ENCODE assay signal across 23 cellular contexts in the genomic region with DNA sequence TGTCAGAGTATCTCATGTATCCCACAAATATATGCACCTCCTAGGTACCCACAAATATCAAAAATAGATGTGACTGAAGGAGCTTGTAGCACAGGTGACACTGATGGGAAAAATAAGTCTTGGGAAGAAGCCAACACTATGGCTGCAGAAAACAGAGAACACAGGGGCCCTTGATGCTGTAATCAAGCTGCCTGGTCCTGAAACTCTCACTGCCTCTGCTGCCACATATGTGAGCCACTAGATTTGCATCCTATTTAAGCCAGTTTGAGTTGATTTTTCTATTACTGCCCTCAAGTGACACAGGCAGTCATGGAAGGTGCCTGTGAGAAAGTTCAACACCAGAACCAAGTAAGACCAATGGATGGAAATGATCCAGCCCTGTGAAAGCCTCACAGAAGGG.
"Had no signal": no experiment of that assay in that cellular context is flagged by ENCODE, and none has a peak within 500 bp of the region (broad histone marks: within the 10 kb centered on the region; RNA-seq: fewer than 3 reads in every experiment).

No MANE protein-coding gene starts in this region.

- H3K27me3 ChIP-seq: MG63 had no signal

- H3K9me3 ChIP-seq: MG63 had no signal

- H3K36me3 ChIP-seq: MG63 had no signal

- H3K4me3 ChIP-seq: MG63 had no signal

- H3K27ac ChIP-seq: RWPE1 had no signal

- FAIRE-seq: HepG2, RCC 7860 had no signal

- DNase-seq: IMR-90, Karpas-422, KG1, MG63, NCI-H1092 treated with DMSO at 0.1 percent for 48 hours, NCI-H1436, NCI-H187, NCI-H2029, NCI-H2081 treated with DMSO at 0.1 percent for 48 hours, NCI-H2171 treated with DMSO at 0.1 percent for 48 hours, NCI-H345, NCI-H446 treated with DMSO at 0.1 percent for 48 hours, NCI-H510A treated with DMSO at 0.1 percent for 48 hours, NCI-H69, NCI-H774, OCI-M1, SHP77, T-helper 1 cell, T-helper 17 cell had no signal

- ATAC-seq: HepG2, SK-N-SH treated with all-trans-retinoic acid at 6 μM for 48 hours, T-helper 17 cell had no signal
